In genomic region chr10:60414111-60414510, GRCh38 we compare ENCODE assay signal across 22 cellular contexts. TPM values are rescaled to one million over a fixed set of nuclear protein-coding genes. Genes with fewer than 3 reads are reported as not detected.
DNase-seq lines count a peak whose midpoint lies in the region; ATAC-seq, FAIRE-seq and TF ChIP-seq lines count a peak whose summit lies in the region.
"Had no signal": no experiment of that assay in that cellular context is flagged by ENCODE, and none has a peak within 500 bp of the region (broad histone marks: within the 10 kb centered on the region; RNA-seq: fewer than 3 reads in every experiment).

No MANE protein-coding gene starts in this region.

- DNase-seq in ACHN (peak; percentile 44), LHCN-M2 (ENCODE audit: low read depth) (peak; percentile 64), dermis blood vessel endothelial cell (peak; percentile 62), mesothelial cell of epicardium (ENCODE audit: low spot score in 2 of 2, unreplicated experiment in 2 of 2) (no peak), GM12891 (ENCODE audit: insufficient read length, low spot score) (no peak)
- no peak for DNase-seq in activated CD4-positive, alpha-beta memory T cell treated with anti-CD3 and anti-CD28 coated beads, Interleukin-2, amount 10 ng/mL, durations not matched to agents 7 days and 5 days
- DNase-seq in naive thymus-derived CD8-positive, alpha-beta T cell, result no peak
- DNase-seq: activated CD4-positive, alpha-beta T cell treated with anti-CD3 and anti-CD28 coated beads for 4 hours; activated CD8-positive, alpha-beta memory T cell treated with anti-CD3 and anti-CD28 coated beads, Interleukin-2, amount 50 U/mL, for 4 hours; colonic mucosa; DMS153; naive B cell; NCI-H1105 treated with DMSO at 0.1 percent for 48 hours; NCI-H2107; pancreas; right cardiac atrium; stimulated activated CD4-positive, alpha-beta T cell treated with anti-CD3 and anti-CD28 coated beads, Interleukin-15, amount 100 ng/mL, for 24 hours; T-helper 1 cell had no signal

- no peak for ATAC-seq in HG03457 (IDR thresholded peaks at IDR 0.05; ENCODE audit: unreplicated experiment)
- no peak for ATAC-seq in naive thymus-derived CD8-positive, alpha-beta T cell
- ATAC-seq: right cardiac atrium, Right ventricle myocardium inferior had no signal

- peak overlapping the region; percentile 92 for H3K27ac Mint-ChIP-seq in mesothelial cell of epicardium
- no peak overlapping the region for H3K27ac Mint-ChIP-seq in activated CD4-positive, alpha-beta memory T cell treated with anti-CD3 and anti-CD28 coated beads, Interleukin-2, amount 10 ng/mL, durations not matched to agents 7 days and 5 days
- no peak overlapping the region for H3K27ac Mint-ChIP-seq in naive thymus-derived CD8-positive, alpha-beta T cell

- no peak for FAIRE-seq in GM12891 (lab: Jason Lieb, UNC)
- FAIRE-seq: GM12892, pancreas had no signal

- H3K4me3 Mint-ChIP-seq in mesothelial cell of epicardium, result no peak overlapping the region
- H3K4me3 Mint-ChIP-seq in activated CD4-positive, alpha-beta memory T cell treated with anti-CD3 and anti-CD28 coated beads, Interleukin-2, amount 10 ng/mL, durations not matched to agents 7 days and 5 days, result no peak overlapping the region
- H3K4me3 Mint-ChIP-seq in naive thymus-derived CD8-positive, alpha-beta T cell, result no peak overlapping the region
- H3K4me3 Mint-ChIP-seq: brain, naive B cell had no signal

- TF ChIP-seq CTCF in mesothelial cell of epicardium (IDR thresholded peaks at IDR 0.05; ENCODE audit: unreplicated experiment), result no peak

- H3K9me3 Mint-ChIP-seq in mesothelial cell of epicardium, result no peaks in the 10 kb centered on the region
- no peaks in the 10 kb centered on the region for H3K9me3 Mint-ChIP-seq in activated CD4-positive, alpha-beta memory T cell treated with anti-CD3 and anti-CD28 coated beads, Interleukin-2, amount 10 ng/mL, durations not matched to agents 7 days and 5 days
- no peaks in the 10 kb centered on the region for H3K9me3 Mint-ChIP-seq in naive thymus-derived CD8-positive, alpha-beta T cell
- H3K9me3 Mint-ChIP-seq: naive B cell had no signal

- peaks cover 41% of the 10 kb centered on the region for H3K4me1 Mint-ChIP-seq in mesothelial cell of epicardium
- peaks cover 4% of the 10 kb centered on the region for H3K4me1 Mint-ChIP-seq in activated CD4-positive, alpha-beta memory T cell treated with anti-CD3 and anti-CD28 coated beads, Interleukin-2, amount 10 ng/mL, durations not matched to agents 7 days and 5 days
- no peaks in the 10 kb centered on the region for H3K4me1 Mint-ChIP-seq in naive thymus-derived CD8-positive, alpha-beta T cell

- peaks cover 2% of the 10 kb centered on the region for H3K36me3 Mint-ChIP-seq in mesothelial cell of epicardium
- no peaks in the 10 kb centered on the region for H3K36me3 Mint-ChIP-seq in activated CD4-positive, alpha-beta memory T cell treated with anti-CD3 and anti-CD28 coated beads, Interleukin-2, amount 10 ng/mL, durations not matched to agents 7 days and 5 days (ENCODE audit: low read depth)
- H3K36me3 Mint-ChIP-seq in naive thymus-derived CD8-positive, alpha-beta T cell, result peaks cover 0 to 10% (median 0%) of the 10 kb centered on the region in 3 donors
- H3K36me3 Mint-ChIP-seq: brain, naive B cell had no signal

- no peaks in the 10 kb centered on the region for H3K27me3 Mint-ChIP-seq in mesothelial cell of epicardium (ENCODE audit: low read depth)
- no peaks in the 10 kb centered on the region for H3K27me3 Mint-ChIP-seq in activated CD4-positive, alpha-beta memory T cell treated with anti-CD3 and anti-CD28 coated beads, Interleukin-2, amount 10 ng/mL, durations not matched to agents 7 days and 5 days
- peaks cover 0 to 3% (median 2%) of the 10 kb centered on the region in 5 donors for H3K27me3 Mint-ChIP-seq in naive thymus-derived CD8-positive, alpha-beta T cell

- POLR2A ChIA-PET in activated CD4-positive, alpha-beta memory T cell treated with anti-CD3 and anti-CD28 coated beads, Interleukin-2, amount 10 ng/mL, durations not matched to agents 7 days and 5 days (lab: Charles Lee), result no interaction called here
- POLR2A ChIA-PET in naive thymus-derived CD8-positive, alpha-beta T cell (lab: Charles Lee), result no interaction called here

- TF ChIP-seq POLR2A in GM12891 (IDR thresholded peaks at IDR 0.05; ENCODE audit: low read depth, low read length), result no peak

- in situ Hi-C loops in ACHN (cut with HindIII; ENCODE audit: low pct_ligation_motif_present, low pct_unique_long_range_greater_than_20kb, low sequenced_read_pairs), result no loop called here

- CTCF ChIA-PET in activated CD4-positive, alpha-beta memory T cell treated with anti-CD3 and anti-CD28 coated beads, Interleukin-2, amount 10 ng/mL, durations not matched to agents 7 days and 5 days (lab: Charles Lee), result no interaction called here

TF ChIP-seq in GM12891, 5 proteins besides CTCF, POLR2A, EP300 and RAD21:
- TF ChIP-seq POU2F2 (IDR thresholded peaks at IDR 0.05; ENCODE audit: low read depth, low read length) (no peak), SPI1 (IDR thresholded peaks at IDR 0.05; ENCODE audit: low read depth, low read length) (no peak), PAX5 (IDR thresholded peaks at IDR 0.05; ENCODE audit: insufficient read depth, low read length, severe bottlenecking) (no peak), POLR2AphosphoS5 (IDR thresholded peaks at IDR 0.05; ENCODE audit: low read depth, low read length) (no peak), TAF1 (IDR thresholded peaks at IDR 0.05; ENCODE audit: low read depth, low read length) (no peak)

RNA-seq across cellular contexts. Expression of gene ANK3, which starts 24.4 kb away (rescaled TPM):
- total RNA-seq in LHCN-M2 (2014; rRNA removed) (1.9 and 4.5 TPM in 2 replicates), dermis blood vessel endothelial cell (0.85 and 4.4 TPM in 2 replicates), mesothelial cell of epicardium (242 to 270 TPM (median 243 TPM) in 3 replicates)
- 2.3 TPM for polyA plus RNA-seq in LHCN-M2 (2012)
- 10 to 100 TPM; 15.0 to 19.1 TPM for total RNA-seq in activated CD4-positive, alpha-beta memory T cell treated with anti-CD3 and anti-CD28 coated beads, Interleukin-2, amount 10 ng/mL, durations not matched to agents 7 days and 5 days
- 1 to 10 TPM; 1.6 TPM for total RNA-seq in naive thymus-derived CD8-positive, alpha-beta T cell
- 1 to 10 TPM; 1.2 to 9.0 (median 4.3) TPM for polyA plus RNA-seq in naive thymus-derived CD8-positive, alpha-beta T cell
- polyA plus RNA-seq in GM12891 (2012; ENCODE audit: low read depth, missing spikeins), result 0.15 TPM

Comparison
In these comparisons a context has a peak if more than half of its experiments do, and no peak if none do; other contexts are left out.
1. DNase-seq: peak in ACHN (single experiment), LHCN-M2 (single experiment) and dermis blood vessel endothelial cell (single experiment); none in mesothelial cell of epicardium (0 of 2), activated CD4-positive, alpha-beta memory T cell treated with anti-CD3 and anti-CD28 coated beads, Interleukin-2, amount 10 ng/mL, durations not matched to agents 7 days and 5 days (single experiment), naive thymus-derived CD8-positive, alpha-beta T cell (0 of 10) and GM12891 (single experiment).
2. RNA of gene ANK3, which starts 24.4 kb away (total RNA-seq): 242 to 270 TPM in mesothelial cell of epicardium; 15.0 to 19.1 TPM in activated CD4-positive, alpha-beta memory T cell treated with anti-CD3 and anti-CD28 coated beads, Interleukin-2, amount 10 ng/mL, durations not matched to agents 7 days and 5 days, 1.9 to 4.5 TPM in LHCN-M2, 1.6 TPM in naive thymus-derived CD8-positive, alpha-beta T cell and 0.85 to 4.4 TPM in dermis blood vessel endothelial cell; every median in the first group is over 10 times any median in the second.